8 cellular contexts compared by ENCODE assay signal in the genomic region with DNA sequence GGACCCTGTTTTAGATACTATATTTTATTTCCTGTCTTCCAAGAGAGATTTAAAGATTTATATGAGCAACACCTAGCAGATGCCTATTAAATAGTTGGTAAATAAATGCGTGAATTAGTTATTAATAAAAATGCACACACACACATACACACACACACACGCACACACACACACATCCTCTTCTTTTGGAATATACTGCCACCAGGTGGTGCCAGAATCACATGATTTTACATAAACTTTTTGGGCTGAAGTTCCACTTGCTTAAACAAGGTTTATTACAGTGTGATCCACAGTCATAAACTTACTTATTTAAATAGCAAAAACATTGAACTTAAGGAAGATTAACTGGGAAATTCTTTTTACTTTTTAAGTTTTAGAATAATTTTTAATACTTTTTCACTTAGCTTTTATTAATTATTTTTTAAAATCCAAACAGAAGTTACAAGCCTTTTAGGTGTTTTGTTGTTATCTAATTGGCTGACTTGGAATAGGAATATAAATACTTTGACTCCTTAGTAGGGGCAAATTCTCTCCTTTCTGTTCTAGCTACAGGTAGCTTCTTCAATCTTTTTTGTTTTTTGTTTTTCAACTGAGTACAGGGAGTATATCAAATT. TPM values are rescaled to one million over a fixed set of nuclear protein-coding genes. Genes with fewer than 3 reads are reported as not detected.
DNase-seq lines count a peak whose midpoint lies in the region; ATAC-seq, FAIRE-seq and TF ChIP-seq lines count a peak whose summit lies in the region.

No MANE protein-coding gene starts in this region.

- DNase-seq in A549 (ENCODE audit: low read depth in 1 of 2, low spot score in 1 of 2) (peak; percentile 29 to 85), ELF-1 (ENCODE audit: low read depth, low spot score) (peak; percentile 19), NCI-H1105 (lab: John Stamatoyannopoulos, UW) (peak; percentile 37)
- DNase-seq in effector memory CD8-positive, alpha-beta T cell: peak; percentile 56 to 69 (median 67)
- peak; percentile 26 to 75 (median 52) for DNase-seq in naive thymus-derived CD8-positive, alpha-beta T cell

- peak; percentile 86 to 87 for TF ChIP-seq RAD21 in A549 (conservative IDR thresholded peaks at IDR 0.05 in 1 of 2, IDR thresholded peaks at IDR 0.05 in 1 of 2)

- ATAC-seq in A549 (peak in 1 of 2 experiments; percentile 74; a peak in 4 of 6 replicates), HG03571 (IDR thresholded peaks at IDR 0.05; ENCODE audit: unreplicated experiment) (no peak), GM21619 (IDR thresholded peaks at IDR 0.05; ENCODE audit: unreplicated experiment) (no peak)
- peak; percentile 73 for ATAC-seq in effector memory CD8-positive, alpha-beta T cell (replicated peaks)
- ATAC-seq in naive thymus-derived CD8-positive, alpha-beta T cell: peak; percentile 46 to 58

- CTCF ChIA-PET in A549 (lab: Yijun Ruan, JAX): interaction anchor here (0.6 to 2.7 kb wide), 29 partner anchors 9 to 1073 kb away, joined by 3 to 17 read pairs (median 4); no protein-coding TSS in a partner anchor

- POLR2A ChIA-PET in A549 (lab: Yijun Ruan, JAX): interaction anchor here (0.6 kb wide), 2 partner anchors 86 to 977 kb away, joined by 3 to 4 read pairs; no protein-coding TSS in a partner anchor
- POLR2A ChIA-PET in naive thymus-derived CD8-positive, alpha-beta T cell (lab: Charles Lee): interaction anchor here (1.2 kb wide), 1 partner anchor 980 kb away, joined by 3 read pairs; no protein-coding TSS in a partner anchor

- H3K4me1 Mint-ChIP-seq in effector memory CD8-positive, alpha-beta T cell (ENCODE audit: low read depth in 2 of 2): peaks cover 3 to 4% of the 10 kb centered on the region in 2 donors
- peaks cover 2 to 7% (median 4%) of the 10 kb centered on the region in 4 donors for H3K4me1 Mint-ChIP-seq in naive thymus-derived CD8-positive, alpha-beta T cell

- no peak overlapping the region for H3K4me3 Mint-ChIP-seq in effector memory CD8-positive, alpha-beta T cell
- no peak overlapping the region for H3K4me3 Mint-ChIP-seq in naive thymus-derived CD8-positive, alpha-beta T cell

- FAIRE-seq in A549 (lab: Jason Lieb, UNC) (peak; percentile 89), TTC549 (lab: Jason Lieb, UNC) (peak; percentile 98)

- peaks cover 14% of the 10 kb centered on the region for H3K36me3 Mint-ChIP-seq in effector memory CD8-positive, alpha-beta T cell (ENCODE audit: insufficient read depth)
- H3K36me3 Mint-ChIP-seq in naive thymus-derived CD8-positive, alpha-beta T cell: peaks cover 0 to 22% (median 4%) of the 10 kb centered on the region in 3 donors

- H3K27me3 Mint-ChIP-seq in effector memory CD8-positive, alpha-beta T cell: no peaks in the 10 kb centered on the region
- H3K27me3 Mint-ChIP-seq in naive thymus-derived CD8-positive, alpha-beta T cell: no peaks in the 10 kb centered on the region

- no peak overlapping the region for H3K4me2 ChIP-seq in A549

- no peak for TF ChIP-seq EP300 in A549 (IDR thresholded peaks at IDR 0.05)

- no peak overlapping the region for H3K27ac ChIP-seq in A549

- no peaks in the 10 kb centered on the region for H3K9me3 ChIP-seq in A549

- no peak for TF ChIP-seq POLR2A in A549 (IDR thresholded peaks at IDR 0.05; ENCODE audit: low read length)

- no peaks in the 10 kb centered on the region for H3K9me3 Mint-ChIP-seq in effector memory CD8-positive, alpha-beta T cell
- H3K9me3 Mint-ChIP-seq in naive thymus-derived CD8-positive, alpha-beta T cell: no peaks in the 10 kb centered on the region

- WGBS in A549 (ENCODE audit: missing lambda C conversion rate): 3% methylated on average over 2 of the region's 2 CpGs

- no peak overlapping the region for H3K4me3 ChIP-seq in A549

- H3K4me1 ChIP-seq in A549: no peaks in the 10 kb centered on the region

- H3K27ac Mint-ChIP-seq in effector memory CD8-positive, alpha-beta T cell: peak overlapping the region in 1 of 2 donors; percentile 65
- peak overlapping the region in 2 of 10 donors; percentile 27 to 60 for H3K27ac Mint-ChIP-seq in naive thymus-derived CD8-positive, alpha-beta T cell

- peak; percentile 90 for TF ChIP-seq CTCF in A549 (IDR thresholded peaks at IDR 0.05)

TF ChIP-seq in A549, 52 proteins besides CTCF, POLR2A, EP300 and RAD21:
- peak; percentile 83 for TF ChIP-seq SMC3 (IDR thresholded peaks at IDR 0.05)
- TF ChIP-seq ZFP36 (IDR thresholded peaks at IDR 0.05; ENCODE audit: borderline replicate concordance, partially characterized antibody): no peak

RNA-seq across cellular contexts. Expression of a gene that starts 17.5 kb away (rescaled TPM):
- polyA plus RNA-seq in A549 (2011; rRNA removed) (10.8 and 12.8 TPM in 2 replicates), A549 (2017; fragmentation: RNase III; extraction: RNeasy Plus Mini Kit Qiagen cat#74134 plus additional on column Dnase treatment) (6.6 to 8.0 TPM (median 7.2 TPM) in 3 replicates)
- polyA plus RNA-seq in A549 (2012; cell fraction: cytosol; rRNA removed): 3.0 and 3.4 TPM in 2 replicates
- polyA plus RNA-seq in A549 (2012; cell fraction: nucleus; rRNA removed): 1.8 and 2.8 TPM in 2 replicates
- polyA minus RNA-seq in A549 (2011; rRNA and poly(A)+ RNA removed): 25.4 and 31.8 TPM in 2 replicates
- 10 to 100 TPM; 27.6 to 30.0 TPM for total RNA-seq in naive thymus-derived CD8-positive, alpha-beta T cell
- polyA plus RNA-seq in naive thymus-derived CD8-positive, alpha-beta T cell: 10 to 100 TPM; 15.1 to 26.4 (median 18.9) TPM

RNA-seq across cellular contexts. Expression of a gene that starts 20.7 kb away (rescaled TPM):
- 11.3 and 14.1 TPM in 2 replicates for polyA plus RNA-seq in A549 (2011; rRNA removed)
- polyA plus RNA-seq in A549 (2012; cell fraction: cytosol; rRNA removed): 3.7 and 4.4 TPM in 2 replicates
- polyA plus RNA-seq in A549 (2012; cell fraction: nucleus; rRNA removed): 8.6 and 8.7 TPM in 2 replicates
- polyA plus RNA-seq in A549 (2017; fragmentation: RNase III; extraction: RNeasy Plus Mini Kit Qiagen cat#74134 plus additional on column Dnase treatment): 3.9 to 4.5 TPM (median 4.5 TPM) in 3 replicates
- 33.6 and 37.7 TPM in 2 replicates for polyA minus RNA-seq in A549 (2011; rRNA and poly(A)+ RNA removed)
- 10 to 100 TPM; 38.1 to 40.5 TPM for total RNA-seq in naive thymus-derived CD8-positive, alpha-beta T cell
- 1 to 10 TPM; 2.7 to 3.7 (median 3.6) TPM for polyA plus RNA-seq in naive thymus-derived CD8-positive, alpha-beta T cell

Comparison
In these comparisons a context has a peak if more than half of its experiments do, and no peak if none do; other contexts are left out.
1. ATAC-seq: peak in effector memory CD8-positive, alpha-beta T cell (single experiment) and naive thymus-derived CD8-positive, alpha-beta T cell (2 of 2); none in HG03571 (single experiment) and GM21619 (single experiment).
2. Peak in every context shown above with its lines, with median percentiles within 50 percentile points of each other: DNase-seq.